ENCODE assay signal across 15 cellular contexts in the genomic region with DNA sequence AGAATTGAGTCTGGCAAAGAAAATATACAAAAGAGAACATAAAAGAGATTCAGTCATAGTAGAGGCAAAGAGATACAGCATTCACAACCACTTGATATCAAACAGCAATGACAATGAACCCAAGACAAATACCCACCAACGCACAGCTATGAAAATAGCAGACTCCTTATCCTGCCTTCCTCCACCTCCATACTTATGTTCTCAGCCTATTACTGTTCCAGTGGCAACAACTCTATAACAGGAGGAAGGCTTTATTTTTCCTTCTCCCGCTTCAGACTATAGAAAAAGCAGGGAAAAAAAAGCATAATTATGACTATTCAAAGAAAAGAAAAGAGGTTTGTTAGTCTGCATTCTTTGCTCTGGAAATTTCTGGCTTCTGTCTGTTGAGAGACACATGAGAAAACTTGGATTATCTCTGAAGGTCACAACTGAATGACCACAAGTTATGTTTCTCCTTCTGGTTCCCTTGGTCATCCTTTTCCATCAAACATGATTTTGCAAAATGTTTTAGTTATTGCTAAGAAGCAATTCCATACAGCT.
A peak's percentile ranks its signal among the peaks of the same experiment; 100 is the strongest.
DNase-seq lines count a peak whose midpoint lies in the region; ATAC-seq and TF ChIP-seq lines count a peak whose summit lies in the region.
"Had no signal": no experiment of that assay in that cellular context is flagged by ENCODE, and none has a peak within 500 bp of the region (broad histone marks: within the 10 kb centered on the region; RNA-seq: fewer than 3 reads in every experiment).

No MANE protein-coding gene starts in this region.

- peaks cover 98% of the 10 kb centered on the region for H3K79me2 ChIP-seq in PC-9 (ENCODE audit: low read depth)

- no peaks in the 10 kb centered on the region for H3K36me3 Mint-ChIP-seq in activated naive CD8-positive, alpha-beta T cell treated with anti-CD3 and anti-CD28 coated beads for 36 hours

- no peak overlapping the region for H3K27ac Mint-ChIP-seq in activated naive CD8-positive, alpha-beta T cell treated with anti-CD3 and anti-CD28 coated beads for 36 hours

- H3K4me1 ChIP-seq in BE2C: peaks cover 16% of the 10 kb centered on the region
- H3K4me1 ChIP-seq in PC-9 (replicated peaks; ENCODE audit: insufficient read depth): peaks cover 57% of the 10 kb centered on the region
- peaks cover 38% of the 10 kb centered on the region for H3K4me1 ChIP-seq in neuron (ENCODE audit: insufficient read depth, low read length)

- DNase-seq in BE2C (no peak), PC-9 (no peak), left ventricle myocardium superior (no peak)
- no peak for DNase-seq in activated naive CD8-positive, alpha-beta T cell treated with anti-CD3 and anti-CD28 coated beads for 36 hours
- no peak for DNase-seq in activated CD4-positive, CD25-positive, alpha-beta regulatory T cell treated with anti-CD3 and anti-CD28 coated beads, Interleukin-2, amount 50 U/mL, for 72 hours
- DNase-seq: activated CD4-positive, alpha-beta T cell treated with anti-CD3 and anti-CD28 coated beads for 1 hour; central memory CD4-positive, alpha-beta T cell; NCI-H524 had no signal

- H2AFZ ChIP-seq in PC-9 (no peak overlapping the region), neuron (ENCODE audit: low read depth, low read length) (no peak overlapping the region)

- H3K36me3 ChIP-seq in BE2C (no peaks in the 10 kb centered on the region), PC-9 (ENCODE audit: low read depth) (peaks cover 14% of the 10 kb centered on the region; the same call in 1 of the 2 replicates), neuron (ENCODE audit: insufficient read depth, low read length) (peaks cover 3% of the 10 kb centered on the region)
- H3K36me3 ChIP-seq: HAP-1, SJSA1, uterus had no signal

- TF ChIP-seq CTCF in BE2C (IDR thresholded peaks at IDR 0.05; ENCODE audit: low read depth, low read length) (no peak), PC-9 (conservative IDR thresholded peaks at IDR 0.05) (no peak)

- H4K20me1 ChIP-seq in PC-9 (ENCODE audit: insufficient read depth): no peaks in the 10 kb centered on the region

- H3K27me3 ChIP-seq in BE2C (no peaks in the 10 kb centered on the region), PC-9 (ENCODE audit: insufficient read depth, low read depth) (no peaks in the 10 kb centered on the region), neuron (ENCODE audit: insufficient read depth, low read length) (no peaks in the 10 kb centered on the region)
- H3K27me3 ChIP-seq: SJSA1, uterus had no signal

- H3K9me3 ChIP-seq in BE2C (no peaks in the 10 kb centered on the region), PC-9 (ENCODE audit: insufficient read depth, low read depth) (no peaks in the 10 kb centered on the region; the same call in 1 of the 2 replicates), neuron (ENCODE audit: low read length) (peaks cover 5% of the 10 kb centered on the region)
- H3K9me3 ChIP-seq: HAP-1, SJSA1, uterus had no signal

- H3K9me3 Mint-ChIP-seq in activated naive CD8-positive, alpha-beta T cell treated with anti-CD3 and anti-CD28 coated beads for 36 hours: no peaks in the 10 kb centered on the region

- no TSS peak for BruUV-seq in PC-9 (replicated peaks; lab: Mats Ljungman, UMichigan)

- H3K27ac ChIP-seq in PC-9: peak overlapping the region; percentile 72
- H3K27ac ChIP-seq: SJSA1 had no signal

- CTCF ChIA-PET in PC-9 (lab: Charles Lee): no interaction called here

- H3F3A ChIP-seq in PC-9 (ENCODE audit: insufficient read depth, low read depth): peaks cover 14% of the 10 kb centered on the region; the same call in 1 of the 2 replicates

- H3K9me2 ChIP-seq in PC-9 (ENCODE audit: insufficient read depth): no peaks in the 10 kb centered on the region

- H3K27me3 Mint-ChIP-seq in activated naive CD8-positive, alpha-beta T cell treated with anti-CD3 and anti-CD28 coated beads for 36 hours: no peaks in the 10 kb centered on the region

- ATAC-seq in left ventricle myocardium superior (peak; percentile 66), GM21723 (IDR thresholded peaks at IDR 0.05; ENCODE audit: unreplicated experiment) (no peak), GM18873 (IDR thresholded peaks at IDR 0.05; ENCODE audit: low FRiP score, unreplicated experiment) (no peak)

- no peak overlapping the region for H3K4me3 Mint-ChIP-seq in activated naive CD8-positive, alpha-beta T cell treated with anti-CD3 and anti-CD28 coated beads for 36 hours

- H3K4me2 ChIP-seq in PC-9: peak overlapping the region; percentile 37; the same call in 1 of the 2 replicates

- intact Hi-C loops in PC-9 (cut with micrococcal nuclease; ENCODE audit: unreplicated experiment) (loop anchor here (2.0 kb wide), 1 partner anchor 13 kb away; no protein-coding TSS in a partner anchor), left ventricle myocardium superior (cut with micrococcal nuclease) (no loop called here)

- POLR2A ChIA-PET in PC-9 (lab: Charles Lee; ENCODE audit: unreplicated experiment): interaction anchor here (0.6 kb wide), 1 partner anchor 258 kb away, joined by 6 read pairs; no protein-coding TSS in a partner anchor

- H3K4me3 ChIP-seq in BE2C (ENCODE audit: low read depth, low read length) (peak overlapping the region; percentile 76), PC-9 (no peak overlapping the region), neuron (ENCODE audit: low read length) (peak overlapping the region; percentile 66)
- H3K4me3 ChIP-seq: HAP-1, lung had no signal

- H3K4me1 Mint-ChIP-seq in activated naive CD8-positive, alpha-beta T cell treated with anti-CD3 and anti-CD28 coated beads for 36 hours: peaks cover 8% of the 10 kb centered on the region
